In genomic region chr1:161530158-161530557, GRCh38 we compare ENCODE assay signal across 8 cellular contexts. TPM values are rescaled to one million over a fixed set of nuclear protein-coding genes. Genes with fewer than 3 reads are reported as not detected.
A peak's percentile ranks its signal among the peaks of the same experiment; 100 is the strongest.
DNase-seq lines count a peak whose midpoint lies in the region; TF ChIP-seq lines count a peak whose summit lies in the region.
"Not testable (repeated sequence)": the region's sequence is repeated elsewhere in the genome, so short reads cannot be mapped to it uniquely, and the experiment has no call there.

No MANE protein-coding gene starts in this region.

- H3K36me3 ChIP-seq in SJCRH30; esophagus muscularis mucosa; mucosa of rectum (ENCODE audit: control insufficient read depth in 2 of 2, insufficient read depth in 2 of 2, low read length in 2 of 2): not testable (repeated sequence)

- H3K4me1 ChIP-seq in SJCRH30 = not testable (repeated sequence)
- H3K4me1 ChIP-seq in esophagus muscularis mucosa (peaks cover 5 to 26% (median 16%) of the 10 kb centered on the region in 4 donors), mucosa of rectum (ENCODE audit: control insufficient read depth in 2 of 2, insufficient read depth in 2 of 2, low read length in 2 of 2) (peaks cover 8 to 12% of the 10 kb centered on the region in 2 donors)

- H3K9ac ChIP-seq in mucosa of rectum (ENCODE audit: low read depth in 1 of 2, low read length in 2 of 2) = peak overlapping the region in 1 of 2 donors; percentile 52

- H3K27me3 ChIP-seq in SJCRH30; esophagus muscularis mucosa; mucosa of rectum (ENCODE audit: control insufficient read depth in 2 of 2, insufficient read depth in 2 of 2, low read length in 2 of 2): not testable (repeated sequence)

- H3K27ac ChIP-seq in SJCRH30 = peak overlapping the region; percentile 56
- H3K27ac ChIP-seq in esophagus muscularis mucosa (replicated peaks in 1 of 4) = peak overlapping the region; percentile 80 to 93 (median 86)
- peak overlapping the region; percentile 72 to 77 for H3K27ac ChIP-seq in mucosa of rectum (ENCODE audit: low read depth in 2 of 2, low read length in 2 of 2)

- peak; percentile 85 for DNase-seq in DMS 273 (lab: John Stamatoyannopoulos, UW; ENCODE audit: unreplicated experiment)
- peak; percentile 59 for DNase-seq in GOT3 (lab: John Stamatoyannopoulos, UW)
- DNase-seq in M059J (ENCODE audit: low read depth) = peak; percentile 73
- DNase-seq in SJCRH30 = peak; percentile 62 to 81
- peak; percentile 25 to 47 for DNase-seq in activated T-helper 1 cell treated with anti-CD3 and anti-CD28 coated beads, Interleukin-2, amount 50 U/mL, for 16 hours (ENCODE audit: low read depth in 1 of 2, low spot score in 1 of 2)
- DNase-seq in esophagus muscularis mucosa (ENCODE audit: extremely low spot score) = not testable (repeated sequence)
- peak; percentile 39 to 49 for DNase-seq in stimulated activated CD8-positive, alpha-beta memory T cell treated with anti-CD3 and anti-CD28 coated beads, Interleukin-2, amount 100 ng/mL, for 1 hour (ENCODE audit: low read depth in 2 of 2)

- peak overlapping the region; percentile 69 for H3K4me3 ChIP-seq in SJCRH30
- H3K4me3 ChIP-seq in esophagus muscularis mucosa = peak overlapping the region; percentile 63 to 76 (median 68)
- H3K4me3 ChIP-seq in mucosa of rectum (ENCODE audit: low read length in 2 of 2) = peak overlapping the region; percentile 77 to 82

- intact Hi-C loops in esophagus muscularis mucosa (cut with DNase I) = not testable (repeated sequence)

- not testable (repeated sequence) for H3K9me3 ChIP-seq in SJCRH30 (replicated peaks); esophagus muscularis mucosa; mucosa of rectum (ENCODE audit: control insufficient read depth in 2 of 2, low read length in 2 of 2)

- not testable (repeated sequence) for TF ChIP-seq POLR2A in esophagus muscularis mucosa (IDR thresholded peaks at IDR 0.05; ENCODE audit: low read depth)

- not testable (repeated sequence) for TF ChIP-seq EP300 in esophagus muscularis mucosa (IDR thresholded peaks at IDR 0.05)

- not testable (repeated sequence) for TF ChIP-seq CTCF in esophagus muscularis mucosa (IDR thresholded peaks at IDR 0.05)

- 0% methylated on average over 12 of the region's 13 CpGs for WGBS in esophagus muscularis mucosa

RNA-seq across cellular contexts. Expression of gene HSPA6, which starts 5.8 kb away (rescaled TPM):
- 0.15 and 0.44 TPM in 2 replicates for total RNA-seq in M059J (2014; rRNA removed; shearing (Covaris generic))
- total RNA-seq in SJCRH30 (2014; rRNA removed; shearing (Covaris generic)) = 0.13 and 0.18 TPM in 2 replicates
- 1 to 10 TPM; 1.8 to 6.5 (median 3.3) TPM for total RNA-seq in esophagus muscularis mucosa

RNA-seq across cellular contexts. Expression of gene FCGR3A, which starts 19.5 kb away (rescaled TPM):
- total RNA-seq in M059J (2014; rRNA removed; shearing (Covaris generic)) = not detected in 2 replicates
- total RNA-seq in SJCRH30 (2014; rRNA removed; shearing (Covaris generic)) = not detected in 2 replicates
- total RNA-seq in esophagus muscularis mucosa = 10 to 100 TPM in 2 of 4 donors, 1 to 10 TPM in 2; 7.6 to 18.7 (median 10.2) TPM

RNA-seq across cellular contexts. Expression of gene FCGR2A, which starts 24.9 kb away (rescaled TPM):
- total RNA-seq in M059J (2014; rRNA removed; shearing (Covaris generic)) = 6.6 and 7.8 TPM in 2 replicates
- 1.1 and 1.8 TPM in 2 replicates for total RNA-seq in SJCRH30 (2014; rRNA removed; shearing (Covaris generic))
- 10 to 100 TPM; 19.0 to 89.0 (median 31.2) TPM for total RNA-seq in esophagus muscularis mucosa
